17 cellular contexts compared by ENCODE assay signal in the genomic region with DNA sequence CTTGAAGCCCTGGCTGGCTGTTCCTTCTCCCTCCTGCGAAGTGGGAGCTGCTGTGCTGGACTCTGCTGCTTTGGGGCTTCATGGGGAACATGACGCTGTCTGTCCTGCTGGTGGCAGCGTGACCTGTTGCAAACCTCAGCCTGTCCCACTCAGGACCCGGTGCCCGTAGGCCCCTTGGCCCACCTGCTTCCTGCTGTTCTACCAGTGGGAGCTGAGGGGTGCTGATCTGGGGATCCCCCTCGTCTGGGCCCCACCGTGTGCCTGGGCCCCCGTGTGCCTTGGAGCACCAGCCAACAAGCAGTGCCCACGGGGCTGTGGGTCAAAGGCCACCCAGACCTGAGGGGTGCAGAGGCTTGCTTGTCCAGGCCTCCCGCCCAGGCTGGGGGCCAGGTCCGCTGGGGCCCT. TPM values are rescaled to one million over a fixed set of nuclear protein-coding genes. Genes with fewer than 3 reads are reported as not detected.
DNase-seq lines count a peak whose midpoint lies in the region; ATAC-seq, FAIRE-seq and TF ChIP-seq lines count a peak whose summit lies in the region.
"Had no signal": no experiment of that assay in that cellular context is flagged by ENCODE, and none has a peak within 500 bp of the region (broad histone marks: within the 10 kb centered on the region; RNA-seq: fewer than 3 reads in every experiment).

No MANE protein-coding gene starts in this region.

- no peaks in the 10 kb centered on the region for H3K36me3 ChIP-seq in SK-N-SH (replicated peaks in 1 of 2; ENCODE audit: control insufficient read depth in 1 of 2, insufficient read depth in 2 of 2, low read length in 1 of 2)
- peaks cover 2 to 6% (median 3%) of the 10 kb centered on the region in 3 donors for H3K36me3 ChIP-seq in skeletal muscle tissue (ENCODE audit: control insufficient read depth in 3 of 3, insufficient read depth in 3 of 3, low read length in 3 of 3)

- H3K4me3 ChIP-seq in SK-N-SH (ENCODE audit: low read depth in 2 of 2, low read length in 1 of 2) (no peak overlapping the region), epithelial cell of proximal tubule (ENCODE audit: low read depth, low read length) (no peak overlapping the region), skeletal muscle tissue (ENCODE audit: low read length in 3 of 3) (no peak overlapping the region)
- H3K4me3 ChIP-seq: A549, SK-N-MC had no signal

- H3K4me2 ChIP-seq in SK-N-SH, result no peak overlapping the region
- H3K4me2 ChIP-seq: A549 had no signal

- 88% methylated on average over 5 of the region's 11 CpGs for WGBS in SK-N-SH (ENCODE audit: low lambda C conversion rate)

- H3K9me3 ChIP-seq in SK-N-SH (no peaks in the 10 kb centered on the region), skeletal muscle tissue (ENCODE audit: control insufficient read depth in 3 of 3, low read length in 3 of 3) (no peaks in the 10 kb centered on the region)
- H3K9me3 ChIP-seq: A549 had no signal

- DNase-seq in SK-N-SH (no peak), RWPE1 (ENCODE audit: low spot score) (no peak), epithelial cell of proximal tubule (ENCODE audit: low read depth) (no peak), epidermal melanocyte (ENCODE audit: insufficient read length, low spot score) (no peak), HTR-8/SVneo (ENCODE audit: insufficient read length, low spot score) (no peak), A172 (ENCODE audit: low spot score) (no peak)
- DNase-seq: activated CD4-positive, alpha-beta memory T cell treated with anti-CD3 and anti-CD28 coated beads for 36 hours; NCI-H524 treated with DMSO at 0.1 percent for 48 hours; stimulated activated CD4-positive, alpha-beta T cell treated with anti-CD3 and anti-CD28 coated beads, Interleukin-1b, Interleukin-23, amount 100 ng/mL, for 48 hours had no signal

- no peaks in the 10 kb centered on the region for H3K27me3 ChIP-seq in SK-N-SH (ENCODE audit: insufficient read depth)
- no peaks in the 10 kb centered on the region for H3K27me3 ChIP-seq in skeletal muscle tissue (ENCODE audit: control insufficient read depth in 3 of 3, insufficient read depth in 3 of 3, low read length in 3 of 3)

- H2AFZ ChIP-seq in SK-N-SH (ENCODE audit: low read depth), result no peak overlapping the region

- no peak for ATAC-seq in SK-N-SH treated with all-trans-retinoic acid at 6 μM for 48 hours

- FAIRE-seq in HTR-8/SVneo (lab: Jason Lieb, UNC), result no peak
- FAIRE-seq: A549, GM18507 had no signal

- H3K79me2 ChIP-seq in SK-N-SH (ENCODE audit: insufficient read depth), result peaks cover 71% of the 10 kb centered on the region

- H3F3A ChIP-seq in SK-N-SH (replicated peaks; ENCODE audit: insufficient read depth), result peaks cover 18% of the 10 kb centered on the region

- H4K20me1 ChIP-seq in SK-N-SH (ENCODE audit: insufficient read depth), result peaks cover 20% of the 10 kb centered on the region

- no peak overlapping the region for H3K9ac ChIP-seq in SK-N-SH
- H3K9ac ChIP-seq in skeletal muscle tissue (ENCODE audit: low read depth in 1 of 3, low read length in 3 of 3), result peak overlapping the region in 2 of 3 donors; percentile 6 to 54

- POLR2A ChIA-PET in SK-N-SH (lab: Yijun Ruan, JAX) (interaction anchor here (0.6 kb wide), 1 partner anchor 48 kb away, joined by 3 read pairs; no protein-coding TSS in a partner anchor), RWPE1 (lab: Yijun Ruan, JAX; ENCODE audit: low non-redundant PET) (no interaction called here)

- 0 out of 2 replicates have a peak, but pooled peaks have one; percentile 6 for TF ChIP-seq RAD21 in SK-N-SH (IDR thresholded peaks at IDR 0.05; ENCODE audit: low read length)

- TF ChIP-seq EP300 in SK-N-SH (IDR thresholded peaks at IDR 0.05; ENCODE audit: borderline replicate concordance in 1 of 2, low read depth in 1 of 2, low read length in 1 of 2), result no peak

- H3K27ac ChIP-seq in SK-N-SH (ENCODE audit: low read depth in 2 of 2, low read length in 1 of 2) (no peak overlapping the region), RWPE1 (peak overlapping the region; percentile 22; the same call in 1 of the 2 replicates), skeletal muscle tissue (ENCODE audit: low read depth, low read length) (no peak overlapping the region)
- H3K27ac ChIP-seq: A549, SK-N-MC had no signal

- CTCF ChIA-PET in SK-N-SH (lab: Yijun Ruan, JAX) (interaction anchor here (0.8 to 1.4 kb wide), 2 partner anchors 90 to 280 kb away, joined by 3 read pairs; no protein-coding TSS in a partner anchor), RWPE1 (lab: Yijun Ruan, JAX) (interaction anchor here (0.7 kb wide), 1 partner anchor 14 kb away, joined by 3 read pairs; no protein-coding TSS in a partner anchor)

- H3K4me1 ChIP-seq in SK-N-SH (ENCODE audit: control insufficient read depth in 1 of 2, insufficient read depth in 2 of 2, low read depth in 1 of 2, low read length in 1 of 2), result peaks cover 6 to 10% of the 10 kb centered on the region in 2 experiments; a peak in 2 of 4 replicates
- peaks cover 39 to 73% (median 49%) of the 10 kb centered on the region in 3 donors for H3K4me1 ChIP-seq in skeletal muscle tissue (ENCODE audit: control insufficient read depth in 3 of 3, insufficient read depth in 3 of 3, low read length in 3 of 3)

- H3K9me2 ChIP-seq in SK-N-SH, result no peaks in the 10 kb centered on the region

- no peak for TF ChIP-seq CTCF in SK-N-SH (IDR thresholded peaks at IDR 0.05)
- TF ChIP-seq CTCF in RWPE1 (conservative IDR thresholded peaks at IDR 0.05; ENCODE audit: low read depth), result no peak
- peak; percentile 12 for TF ChIP-seq CTCF in epithelial cell of proximal tubule (conservative IDR thresholded peaks at IDR 0.05; ENCODE audit: low read depth, low read length)

TF ChIP-seq in SK-N-SH, 30 proteins besides CTCF, POLR2A, EP300 and RAD21:
- TF ChIP-seq TCF12 (IDR thresholded peaks at IDR 0.05), result no peak
- peak; percentile 11; the same call in 1 of the 2 replicates for TF ChIP-seq SMC3 (IDR thresholded peaks at IDR 0.05; ENCODE audit: low read depth, low read length)

TF ChIP-seq in SK-N-SH treated with all-trans-retinoic acid at 6 μM for 48 hours, 23 proteins besides CTCF, POLR2A, EP300 and RAD21 (continues in another document):
- TF ChIP-seq ZFP30 (CRISPR knock-in tag; IDR thresholded peaks at IDR 0.05) (no peak), ZNF565 (CRISPR knock-in tag; conservative IDR thresholded peaks at IDR 0.05; ENCODE audit: low read depth) (no peak), ZNF8 (CRISPR knock-in tag; IDR thresholded peaks at IDR 0.05) (no peak), GLIS3 (CRISPR knock-in tag; IDR thresholded peaks at IDR 0.05) (no peak), RARB (CRISPR knock-in tag; IDR thresholded peaks at IDR 0.05) (no peak), BACH2 (CRISPR knock-in tag; IDR thresholded peaks at IDR 0.05; ENCODE audit: borderline replicate concordance) (no peak), PPARA (CRISPR knock-in tag; IDR thresholded peaks at IDR 0.05; ENCODE audit: borderline replicate concordance) (no peak), TOX (CRISPR knock-in tag; IDR thresholded peaks at IDR 0.05; ENCODE audit: borderline replicate concordance) (no peak)
- TF ChIP-seq, protein P1, sequence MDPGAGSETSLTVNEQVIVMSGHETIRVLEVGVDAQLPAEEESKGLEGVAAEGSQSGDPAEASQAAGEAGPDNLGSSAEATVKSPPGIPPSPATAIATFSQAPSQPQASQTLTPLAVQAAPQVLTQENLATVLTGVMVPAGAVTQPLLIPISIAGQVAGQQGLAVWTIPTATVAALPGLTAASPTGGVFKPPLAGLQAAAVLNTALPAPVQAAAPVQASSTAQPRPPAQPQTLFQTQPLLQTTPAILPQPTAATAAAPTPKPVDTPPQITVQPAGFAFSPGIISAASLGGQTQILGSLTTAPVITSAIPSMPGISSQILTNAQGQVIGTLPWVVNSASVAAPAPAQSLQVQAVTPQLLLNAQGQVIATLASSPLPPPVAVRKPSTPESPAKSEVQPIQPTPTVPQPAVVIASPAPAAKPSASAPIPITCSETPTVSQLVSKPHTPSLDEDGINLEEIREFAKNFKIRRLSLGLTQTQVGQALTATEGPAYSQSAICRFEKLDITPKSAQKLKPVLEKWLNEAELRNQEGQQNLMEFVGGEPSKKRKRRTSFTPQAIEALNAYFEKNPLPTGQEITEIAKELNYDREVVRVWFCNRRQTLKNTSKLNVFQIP (CRISPR knock-in tag; IDR thresholded peaks at IDR 0.05; ENCODE audit: borderline replicate concordance, low read depth), result no peak

RNA-seq across cellular contexts. Expression of a gene that starts 5.3 kb away (rescaled TPM):
- polyA plus RNA-seq in SK-N-SH (2012; rRNA removed), result 48.5 and 58.1 TPM in 2 replicates
- polyA plus RNA-seq in SK-N-SH (2012; cell fraction: cytosol; rRNA removed), result 7.7 and 14.5 TPM in 2 replicates
- 364 and 416 TPM in 2 replicates for polyA plus RNA-seq in SK-N-SH (2012; cell fraction: nucleus; rRNA removed)
- 25.8 and 30.6 TPM in 2 replicates for total RNA-seq in epithelial cell of proximal tubule
- total RNA-seq in skeletal muscle tissue, result 11.0 TPM
- 51.9 and 60.7 TPM in 2 replicates for total RNA-seq in A172 (2014; rRNA removed; shearing (Covaris generic))

RNA-seq across cellular contexts. Expression of a gene that starts 5.4 kb away (rescaled TPM):
- 1,077 and 1,193 TPM in 2 replicates for polyA plus RNA-seq in SK-N-SH (2012; rRNA removed)
- polyA plus RNA-seq in SK-N-SH (2012; cell fraction: cytosol; rRNA removed), result 767 and 1,013 TPM in 2 replicates
- 353 and 686 TPM in 2 replicates for polyA plus RNA-seq in SK-N-SH (2012; cell fraction: nucleus; rRNA removed)
- total RNA-seq in epithelial cell of proximal tubule (352 and 409 TPM in 2 replicates), skeletal muscle tissue (49.1 TPM)
- 493 and 592 TPM in 2 replicates for total RNA-seq in A172 (2014; rRNA removed; shearing (Covaris generic))

RNA-seq across cellular contexts. Expression of a gene that starts 25.9 kb away (rescaled TPM):
- not detected in 2 replicates for polyA plus RNA-seq in SK-N-SH (2012; rRNA removed)
- not detected in 2 replicates for polyA plus RNA-seq in SK-N-SH (2012; cell fraction: cytosol; rRNA removed)
- polyA plus RNA-seq in SK-N-SH (2012; cell fraction: nucleus; rRNA removed), result 0.04 TPM in 1 of 2 replicates, not detected in the other
- total RNA-seq in epithelial cell of proximal tubule, result not detected in 2 replicates
- not detected for total RNA-seq in skeletal muscle tissue
- total RNA-seq in A172 (2014; rRNA removed; shearing (Covaris generic)), result not detected in 2 replicates
- total RNA-seq: M059J, myocyte had no signal
- polyA plus RNA-seq: A549 had no signal

RNA-seq across cellular contexts. Expression of a gene that starts 26.3 kb away (rescaled TPM):
- polyA plus RNA-seq in SK-N-SH (2012; rRNA removed), result not detected in 2 replicates
- polyA plus RNA-seq in SK-N-SH (2012; cell fraction: cytosol; rRNA removed), result not detected in 2 replicates
- 0.06 TPM in 1 of 2 replicates, not detected in the other for polyA plus RNA-seq in SK-N-SH (2012; cell fraction: nucleus; rRNA removed)
- total RNA-seq in epithelial cell of proximal tubule (not detected in 2 replicates), skeletal muscle tissue (under 0.01 TPM)
- total RNA-seq in A172 (2014; rRNA removed; shearing (Covaris generic)), result not detected in 2 replicates
- total RNA-seq: activated CD4-positive, alpha-beta memory T cell treated with anti-CD3 and anti-CD28 coated beads for 36 hours; Daoy; M059J; myocyte had no signal

RNA-seq across cellular contexts. Expression of a gene that starts 51.8 kb away (rescaled TPM):
- not detected in 2 replicates for polyA plus RNA-seq in SK-N-SH (2012; rRNA removed)
- polyA plus RNA-seq in SK-N-SH (2012; cell fraction: cytosol; rRNA removed), result not detected in 2 replicates
- polyA plus RNA-seq in SK-N-SH (2012; cell fraction: nucleus; rRNA removed), result not detected in 2 replicates
- total RNA-seq in epithelial cell of proximal tubule, result not detected in 2 replicates
- not detected for total RNA-seq in skeletal muscle tissue
- 0.22 and 1.7 TPM in 2 replicates for total RNA-seq in A172 (2014; rRNA removed; shearing (Covaris generic))
- total RNA-seq: activated CD4-positive, alpha-beta memory T cell treated with anti-CD3 and anti-CD28 coated beads for 36 hours; Daoy; M059J had no signal
- polyA plus RNA-seq: A549 had no signal
